ENCODE assay signal across 8 cellular contexts in genomic region chr12:91877022-91877421, GRCh38.
A peak's percentile ranks its signal among the peaks of the same experiment; 100 is the strongest.
DNase-seq lines count a peak whose midpoint lies in the region; ATAC-seq and TF ChIP-seq lines count a peak whose summit lies in the region.

No MANE protein-coding gene starts in this region.

- peak; percentile 77 for ATAC-seq in GM21528 (IDR thresholded peaks at IDR 0.05; ENCODE audit: low FRiP score, unreplicated experiment)

- CTCF ChIA-PET in CD8-positive, alpha-beta memory T cell (lab: Charles Lee) = interaction anchor here (1.0 to 2.6 kb wide), 8 partner anchors 9 to 268 kb away, joined by 3 to 11 read pairs (median 6); partner anchors contain the start of gene BTG1

- peaks cover 0 to 3% (median 0%) of the 10 kb centered on the region in 5 donors for H3K9me3 Mint-ChIP-seq in CD8-positive, alpha-beta memory T cell
- no peaks in the 10 kb centered on the region for H3K9me3 Mint-ChIP-seq in chondrocyte (ENCODE audit: low read depth)

- peak; percentile 73 to 96 (median 93) for DNase-seq in CD8-positive, alpha-beta memory T cell
- DNase-seq in NCI-H146 (lab: John Stamatoyannopoulos, UW) = peak; percentile 86
- peak; percentile 58 to 80 for DNase-seq in activated CD8-positive, alpha-beta memory T cell treated with anti-CD3 and anti-CD28 coated beads for 1 hour (ENCODE audit: extremely low read depth in 1 of 2, low read depth in 1 of 2)
- DNase-seq in fibroblast of villous mesenchyme (ENCODE audit: low read depth) = peak; percentile 30
- peak; percentile 42 to 58 (median 50) for DNase-seq in stimulated activated CD4-positive, alpha-beta T cell treated with anti-CD3 and anti-CD28 coated beads, Interleukin-1b, Interleukin-23, amount 100 ng/mL, for 24 hours (ENCODE audit: low read depth in 4 of 4, low spot score in 1 of 4)
- no peak for DNase-seq in chondrocyte (ENCODE audit: low spot score)
- no peak for DNase-seq in GDM1 (lab: John Stamatoyannopoulos, UW)

- H3K36me3 ChIP-seq in CD8-positive, alpha-beta memory T cell (ENCODE audit: insufficient read depth, low read length) = no peaks in the 10 kb centered on the region

- peak overlapping the region; percentile 42 for H3K4me3 ChIP-seq in CD8-positive, alpha-beta memory T cell (ENCODE audit: low read length)
- H3K4me3 ChIP-seq in fibroblast of villous mesenchyme (ENCODE audit: low read depth, low read length) = no peak overlapping the region

- peaks cover 0 to 17% (median 3%) of the 10 kb centered on the region in 3 donors for H3K36me3 Mint-ChIP-seq in CD8-positive, alpha-beta memory T cell
- H3K36me3 Mint-ChIP-seq in chondrocyte (ENCODE audit: low read depth) = no peaks in the 10 kb centered on the region

- H3K4me3 Mint-ChIP-seq in CD8-positive, alpha-beta memory T cell = peak overlapping the region; percentile 55 to 84 (median 75)
- H3K4me3 Mint-ChIP-seq in chondrocyte (ENCODE audit: unreplicated experiment) = no peak overlapping the region

- peaks cover 78 to 85% (median 84%) of the 10 kb centered on the region in 3 donors for H3K4me1 Mint-ChIP-seq in CD8-positive, alpha-beta memory T cell
- H3K4me1 Mint-ChIP-seq in chondrocyte (ENCODE audit: low read depth) = peaks cover 13% of the 10 kb centered on the region

- no peak for TF ChIP-seq CTCF in fibroblast of villous mesenchyme (IDR thresholded peaks at IDR 0.05; ENCODE audit: insufficient read depth, low read depth, low read length)
- TF ChIP-seq CTCF in chondrocyte (IDR thresholded peaks at IDR 0.05) = no peak

- no peaks in the 10 kb centered on the region for H3K27me3 Mint-ChIP-seq in CD8-positive, alpha-beta memory T cell
- H3K27me3 Mint-ChIP-seq in chondrocyte (ENCODE audit: low read depth) = no peaks in the 10 kb centered on the region

- peak overlapping the region; percentile 79 for H3K27ac ChIP-seq in CD8-positive, alpha-beta memory T cell (ENCODE audit: low read depth, low read length)

- POLR2A ChIA-PET in CD8-positive, alpha-beta memory T cell (lab: Charles Lee) = interaction anchor here (1.1 to 4.7 kb wide), 3 partner anchors 153 to 268 kb away, joined by 4 to 49 read pairs (median 7); partner anchors contain the start of gene BTG1

- H3K9me3 ChIP-seq in CD8-positive, alpha-beta memory T cell (ENCODE audit: low read length) = no peaks in the 10 kb centered on the region

- peaks cover 70% of the 10 kb centered on the region for H3K4me1 ChIP-seq in CD8-positive, alpha-beta memory T cell (ENCODE audit: insufficient read depth, low read length)

- H3K27me3 ChIP-seq in CD8-positive, alpha-beta memory T cell (ENCODE audit: insufficient read depth, low read length, poor library complexity, severe bottlenecking) = no peaks in the 10 kb centered on the region

- H3K27ac Mint-ChIP-seq in CD8-positive, alpha-beta memory T cell = peak overlapping the region; percentile 95 to 100 (median 100)
- no peak overlapping the region for H3K27ac Mint-ChIP-seq in chondrocyte (ENCODE audit: unreplicated experiment)

Comparison
In these comparisons a context has a peak if more than half of its experiments do, and no peak if none do; other contexts are left out.
1. DNase-seq: peak in CD8-positive, alpha-beta memory T cell (5 of 5), NCI-H146 (single experiment), activated CD8-positive, alpha-beta memory T cell treated with anti-CD3 and anti-CD28 coated beads for 1 hour (2 of 2), fibroblast of villous mesenchyme (single experiment) and stimulated activated CD4-positive, alpha-beta T cell treated with anti-CD3 and anti-CD28 coated beads, Interleukin-1b, Interleukin-23, amount 100 ng/mL, for 24 hours (4 of 4); none in chondrocyte (single experiment) and GDM1 (single experiment).